ENCODE assay signal across 8 cellular contexts in genomic region chr7:101953248-101953819, GRCh38.
DNase-seq lines count a peak whose midpoint lies in the region; ATAC-seq and TF ChIP-seq lines count a peak whose summit lies in the region.

No MANE protein-coding gene starts in this region.

- peak overlapping the region; percentile 70 for H3K4me2 ChIP-seq in PC-3 (ENCODE audit: low read length)

- no peaks in the 10 kb centered on the region for H3K27me3 Mint-ChIP-seq in activated naive CD4-positive, alpha-beta T cell treated with anti-CD3 and anti-CD28 coated beads, Interleukin-2, amount 50 U/mL, for 24 hours

- H3K4me1 ChIP-seq in PC-3 (ENCODE audit: insufficient read depth, low read length): peaks cover 28% of the 10 kb centered on the region
- peaks cover 31 to 54% of the 10 kb centered on the region in 2 donors for H3K4me1 ChIP-seq in thoracic aorta (ENCODE audit: control insufficient read depth in 1 of 2, low read depth in 2 of 2)

- H3K27ac Mint-ChIP-seq in activated naive CD4-positive, alpha-beta T cell treated with anti-CD3 and anti-CD28 coated beads, Interleukin-2, amount 50 U/mL, for 24 hours: peak overlapping the region; percentile 1

- DNase-seq in activated naive CD4-positive, alpha-beta T cell treated with anti-CD3 and anti-CD28 coated beads, Interleukin-2, amount 50 U/mL, for 16 hours: no peak
- DNase-seq in PC-3 (peak; percentile 61), fibroblast of villous mesenchyme (ENCODE audit: low read depth) (peak; percentile 100), thoracic aorta (ENCODE audit: low spot score) (no peak), NCI-H1092 treated with DMSO at 0.1 percent for 48 hours (lab: John Stamatoyannopoulos, UW) (no peak), ACHN (no peak)

- H3K9ac ChIP-seq in PC-3 (ENCODE audit: low read length): peak overlapping the region; percentile 79

- POLR2A ChIA-PET in PC-3 (lab: Charles Lee; ENCODE audit: unreplicated experiment): no interaction called here

- H3K36me3 ChIP-seq in PC-3 (ENCODE audit: low read depth, low read length) (no peaks in the 10 kb centered on the region), thoracic aorta (no peaks in the 10 kb centered on the region)

- H3K4me3 ChIP-seq in PC-3 (ENCODE audit: low read length): peak overlapping the region; percentile 33; the same call in 1 of the 2 replicates
- H3K4me3 ChIP-seq in fibroblast of villous mesenchyme (ENCODE audit: low read depth, low read length): no peak overlapping the region
- peak overlapping the region; percentile 36 for H3K4me3 ChIP-seq in thoracic aorta

- H3K4me1 Mint-ChIP-seq in activated naive CD4-positive, alpha-beta T cell treated with anti-CD3 and anti-CD28 coated beads, Interleukin-2, amount 50 U/mL, for 24 hours: peaks cover 21% of the 10 kb centered on the region

- ATAC-seq in PC-3 (peak; percentile 62), thoracic aorta (ENCODE audit: insufficient number of reproducible peaks, low FRiP score, low read depth) (peak; percentile 48), HG03159 (IDR thresholded peaks at IDR 0.05; ENCODE audit: unreplicated experiment) (no peak)

- in situ Hi-C loops in ACHN (cut with HindIII; ENCODE audit: low pct_ligation_motif_present, low pct_unique_long_range_greater_than_20kb, low sequenced_read_pairs): no loop called here

- H3K27me3 ChIP-seq in PC-3 (ENCODE audit: low read length): no peaks in the 10 kb centered on the region
- no peaks in the 10 kb centered on the region for H3K27me3 ChIP-seq in thoracic aorta (replicated peaks; ENCODE audit: insufficient read depth)

- H3F3A ChIP-seq in PC-3 (ENCODE audit: low read length, unreplicated experiment): no peaks in the 10 kb centered on the region

- H3K9me3 ChIP-seq in PC-3 (ENCODE audit: low read length) (no peaks in the 10 kb centered on the region), thoracic aorta (no peaks in the 10 kb centered on the region)

- H3K79me2 ChIP-seq in PC-3 (ENCODE audit: low read length): peaks cover 39% of the 10 kb centered on the region

- H2AFZ ChIP-seq in PC-3 (ENCODE audit: low read length): peak overlapping the region; percentile 19

- H3K36me3 Mint-ChIP-seq in activated naive CD4-positive, alpha-beta T cell treated with anti-CD3 and anti-CD28 coated beads, Interleukin-2, amount 50 U/mL, for 24 hours: peaks cover 1% of the 10 kb centered on the region

- H3K9me3 Mint-ChIP-seq in activated naive CD4-positive, alpha-beta T cell treated with anti-CD3 and anti-CD28 coated beads, Interleukin-2, amount 50 U/mL, for 24 hours: no peaks in the 10 kb centered on the region

- no peak for TF ChIP-seq CTCF in PC-3 (conservative IDR thresholded peaks at IDR 0.05; ENCODE audit: low read depth, low read length)
- TF ChIP-seq CTCF in fibroblast of villous mesenchyme (IDR thresholded peaks at IDR 0.05; ENCODE audit: insufficient read depth, low read depth, low read length): no peak
- no peak for TF ChIP-seq CTCF in thoracic aorta (IDR thresholded peaks at IDR 0.05)

- TSS peak; percentile 40 for BruUV-seq in PC-3 (replicated peaks; lab: Mats Ljungman, UMichigan)

- H3K27ac ChIP-seq in PC-3 (ENCODE audit: low read length) (peak overlapping the region; percentile 92), thoracic aorta (peak overlapping the region; percentile 60 to 83)

- H3K9me2 ChIP-seq in PC-3 (replicated peaks; ENCODE audit: low read length): no peaks in the 10 kb centered on the region

- H3K4me3 Mint-ChIP-seq in activated naive CD4-positive, alpha-beta T cell treated with anti-CD3 and anti-CD28 coated beads, Interleukin-2, amount 50 U/mL, for 24 hours: peak overlapping the region; percentile 3

- CTCF ChIA-PET in PC-3 (lab: Charles Lee): no interaction called here

- H4K20me1 ChIP-seq in PC-3 (ENCODE audit: low read length): no peaks in the 10 kb centered on the region

- intact Hi-C loops in PC-3 (cut with micrococcal nuclease): loop anchor here (1.0 kb wide), 1 partner anchor 29 kb away; no protein-coding TSS in a partner anchor

Comparison
In these comparisons a context has a peak if more than half of its experiments do, and no peak if none do; other contexts are left out.
1. DNase-seq: peak in PC-3 (single experiment) and fibroblast of villous mesenchyme (single experiment); none in activated naive CD4-positive, alpha-beta T cell treated with anti-CD3 and anti-CD28 coated beads, Interleukin-2, amount 50 U/mL, for 16 hours (single experiment), thoracic aorta (single experiment), NCI-H1092 treated with DMSO at 0.1 percent for 48 hours (single experiment) and ACHN (single experiment).